ENCODE assay signal across 28 cellular contexts in genomic region chr11:64604458-64605247, GRCh38. TPM values are rescaled to one million over a fixed set of nuclear protein-coding genes. Genes with fewer than 3 reads are reported as not detected.
"Had no signal": no experiment of that assay in that cellular context is flagged by ENCODE, and none has a peak within 500 bp of the region (broad histone marks: within the 10 kb centered on the region; RNA-seq: fewer than 3 reads in every experiment).

No MANE protein-coding gene starts in this region.

- H3K27ac ChIP-seq: left lung, lower lobe of right lung, parathyroid adenoma, psoas muscle, transverse colon, VCaP had no signal

- H3K9ac ChIP-seq: parathyroid adenoma had no signal

- H3K36me3 Mint-ChIP-seq: activated naive CD8-positive, alpha-beta T cell; natural killer cell treated with Interleukin-12 subunit alpha and Interleukin-12 subunit beta and Interleukin-15 and Interleukin-18, amount 100 ng/mL, for 72 hours; stimulated activated naive B cell treated with anti-CD40 and anti-IgM and Interleukin-4, amounts not matched to agents 10 μg/mL and 1 μg/mL and 100 μg/mL, for 72 hours had no signal

- H3K36me3 ChIP-seq: left lung, lower lobe of right lung, transverse colon had no signal

- H2AFZ ChIP-seq: parathyroid adenoma had no signal

- H3K9me3 ChIP-seq: left lung, lower lobe of right lung, mucosa of descending colon, psoas muscle, transverse colon had no signal

- H3K27me3 ChIP-seq: transverse colon had no signal

- H3K9me3 Mint-ChIP-seq: natural killer cell treated with Interleukin-12 subunit alpha and Interleukin-12 subunit beta and Interleukin-15 and Interleukin-18, amount 100 ng/mL, for 72 hours; stimulated activated naive B cell treated with anti-CD40 and anti-IgM and Interleukin-4, amounts not matched to agents 10 μg/mL and 1 μg/mL and 100 μg/mL, for 72 hours had no signal

- H3K27ac Mint-ChIP-seq: activated naive CD8-positive, alpha-beta T cell; natural killer cell treated with Interleukin-12 subunit alpha and Interleukin-12 subunit beta and Interleukin-15 and Interleukin-18, amount 100 ng/mL, for 72 hours; stimulated activated naive B cell treated with anti-CD40 and anti-IgM and Interleukin-4, amounts not matched to agents 10 μg/mL and 1 μg/mL and 100 μg/mL, for 72 hours had no signal

- H3K27me3 Mint-ChIP-seq: activated naive CD8-positive, alpha-beta T cell had no signal

- H3K79me2 ChIP-seq: parathyroid adenoma had no signal

- H3K4me1 ChIP-seq: left lung, lower lobe of right lung, parathyroid adenoma, psoas muscle had no signal

- FAIRE-seq: TTC549 had no signal

- DNase-seq: activated CD4-positive, alpha-beta T cell treated with anti-CD3 and anti-CD28 coated beads for 4 hours; activated CD4-positive, alpha-beta T cell treated with anti-CD3 and anti-CD28 coated beads, Interleukin-2, amount 50 U/mL, for 48 hours; activated CD8-positive, alpha-beta memory T cell treated with anti-CD3 and anti-CD28 coated beads for 24 hours; activated effector memory CD4-positive, alpha-beta T cell treated with Interleukin-2 at 50 U/mL for 16 hours; activated naive CD4-positive, alpha-beta T cell treated with Interleukin-2 at 50 U/mL for 16 hours; foreskin fibroblast; head of caudate nucleus; hippocampal formation; kidney glomerular epithelial cell; left lung; lower lobe of right lung; mesenchymal stem cell; mucosa of descending colon; psoas muscle; stimulated activated CD4-positive, alpha-beta T cell treated with anti-CD3 and anti-CD28 coated beads, Interleukin-15, amount 100 ng/mL, for 24 hours; stimulated activated CD4-positive, alpha-beta T cell treated with anti-CD3 and anti-CD28 coated beads, Interleukin-2, amount 100 ng/mL, for 24 hours; stimulated activated naive B cell treated with anti-CD40 and anti-IgM and Interleukin-4, amounts not matched to agents 10 μg/mL and 1 μg/mL and 100 μg/mL, for 72 hours; transverse colon had no signal

- H3K4me3 ChIP-seq: left lung, lower lobe of right lung, mucosa of descending colon, psoas muscle, transverse colon had no signal

- ATAC-seq: esophagus mucosa; left lung; lower lobe of right lung; mucosa of descending colon; natural killer cell treated with Interleukin-12 subunit alpha and Interleukin-12 subunit beta and Interleukin-15 and Interleukin-18, amount 100 ng/mL, for 72 hours; psoas muscle; stimulated activated naive B cell treated with anti-CD40 and anti-IgM and Interleukin-4, amounts not matched to agents 10 μg/mL and 1 μg/mL and 100 μg/mL, for 72 hours had no signal

- H3K4me3 Mint-ChIP-seq: activated naive CD8-positive, alpha-beta T cell; natural killer cell treated with Interleukin-12 subunit alpha and Interleukin-12 subunit beta and Interleukin-15 and Interleukin-18, amount 100 ng/mL, for 72 hours; stimulated activated naive B cell treated with anti-CD40 and anti-IgM and Interleukin-4, amounts not matched to agents 10 μg/mL and 1 μg/mL and 100 μg/mL, for 72 hours had no signal

RNA-seq across cellular contexts. Expression of gene SLC22A12, which starts 13.6 kb away (rescaled TPM):
- total RNA-seq: esophagus mucosa; left lung; lower lobe of right lung; mucosa of descending colon; myocyte; natural killer cell treated with Interleukin-12 subunit alpha and Interleukin-12 subunit beta and Interleukin-15 and Interleukin-18, amount 100 ng/mL, for 72 hours; psoas muscle; T-helper 1 cell treated with Interleukin-12 subunit alpha and Interleukin-12 subunit beta and Interleukin-4 antibody, amounts not matched to agents 30 ng/mL and 1 ng/mL, for 36 hours; temporal lobe; transverse colon; urinary bladder had no signal
- polyA plus RNA-seq: psoas muscle, urinary bladder had no signal

RNA-seq across cellular contexts. Expression of gene SLC22A11, which starts 48.9 kb away (rescaled TPM):
- total RNA-seq: esophagus mucosa; left lung; lower lobe of right lung; myocyte; natural killer cell treated with Interleukin-12 subunit alpha and Interleukin-12 subunit beta and Interleukin-15 and Interleukin-18, amount 100 ng/mL, for 72 hours; psoas muscle; T-helper 1 cell treated with Interleukin-12 subunit alpha and Interleukin-12 subunit beta and Interleukin-4 antibody, amounts not matched to agents 30 ng/mL and 1 ng/mL, for 36 hours; temporal lobe; transverse colon; urinary bladder had no signal
- polyA plus RNA-seq: psoas muscle had no signal
